8 cellular contexts compared by ENCODE assay signal in genomic region chr6:41922154-41922553, GRCh38. TPM values are rescaled to one million over a fixed set of nuclear protein-coding genes. Genes with fewer than 3 reads are reported as not detected.
DNase-seq lines count a peak whose midpoint lies in the region; ATAC-seq and TF ChIP-seq lines count a peak whose summit lies in the region.

No MANE protein-coding gene starts in this region.

- H3K36me3 Mint-ChIP-seq in CD4-positive, CD25-positive, alpha-beta regulatory T cell, result peaks cover 10% of the 10 kb centered on the region

- ATAC-seq in CD4-positive, CD25-positive, alpha-beta regulatory T cell (ENCODE audit: low read depth in 2 of 2), result no peak
- ATAC-seq in HG02938 (IDR thresholded peaks at IDR 0.05; ENCODE audit: unreplicated experiment), result no peak

- peaks cover 59% of the 10 kb centered on the region for H3K79me2 ChIP-seq in neural cell (replicated peaks; ENCODE audit: insufficient read depth, low read length)

- H3K4me3 Mint-ChIP-seq in CD4-positive, CD25-positive, alpha-beta regulatory T cell, result peak overlapping the region; percentile 99 to 100 (median 100)

- peaks cover 15% of the 10 kb centered on the region for H3K27me3 Mint-ChIP-seq in CD4-positive, CD25-positive, alpha-beta regulatory T cell

- H4K20me1 ChIP-seq in neural cell (ENCODE audit: insufficient read depth), result no peaks in the 10 kb centered on the region

- H3K9ac ChIP-seq in duodenal mucosa (ENCODE audit: low read depth in 1 of 2, low read length in 2 of 2), result peak overlapping the region; percentile 71 to 83
- H3K9ac ChIP-seq in neural cell (ENCODE audit: low read length), result peak overlapping the region; percentile 94

- H2AFZ ChIP-seq in neural cell (ENCODE audit: low read depth, low read length), result peak overlapping the region; percentile 95

- H3K36me3 ChIP-seq in CD4-positive, CD25-positive, alpha-beta regulatory T cell (ENCODE audit: control insufficient read depth, insufficient read depth, low read length), result peaks cover 3% of the 10 kb centered on the region
- peaks cover 2 to 5% of the 10 kb centered on the region in 2 donors for H3K36me3 ChIP-seq in duodenal mucosa (ENCODE audit: control insufficient read depth in 1 of 2, insufficient read depth in 2 of 2, low read length in 2 of 2)
- H3K36me3 ChIP-seq in neural cell (ENCODE audit: insufficient read depth, low read length), result peaks cover 1% of the 10 kb centered on the region

- H3K9me3 ChIP-seq in CD4-positive, CD25-positive, alpha-beta regulatory T cell (ENCODE audit: control insufficient read depth in 2 of 2, low read length in 2 of 2), result no peaks in the 10 kb centered on the region
- H3K9me3 ChIP-seq in duodenal mucosa (ENCODE audit: control insufficient read depth in 1 of 2, low read length in 2 of 2) (no peaks in the 10 kb centered on the region), neural cell (ENCODE audit: low read length) (no peaks in the 10 kb centered on the region)

- no peaks in the 10 kb centered on the region for H3F3A ChIP-seq in neural cell (ENCODE audit: insufficient read depth, low read length, poor library complexity, severe bottlenecking)

- peak overlapping the region; percentile 93 for H3K4me2 ChIP-seq in neural cell (ENCODE audit: low read length)

- H3K4me3 ChIP-seq in CD4-positive, CD25-positive, alpha-beta regulatory T cell (ENCODE audit: low read depth, low read length), result peak overlapping the region; percentile 97
- H3K4me3 ChIP-seq in NB4 (ENCODE audit: low read depth, low read length) (peak overlapping the region; percentile 90), duodenal mucosa (ENCODE audit: low read depth in 1 of 2, low read length in 2 of 2) (peak overlapping the region; percentile 79 to 95), neural cell (ENCODE audit: low read length) (peak overlapping the region; percentile 83)

- no peaks in the 10 kb centered on the region for H3K9me2 ChIP-seq in neural cell (ENCODE audit: insufficient read depth, low read length)

- H3K27me3 ChIP-seq in CD4-positive, CD25-positive, alpha-beta regulatory T cell (ENCODE audit: control insufficient read depth, insufficient read depth, low read length), result no peaks in the 10 kb centered on the region
- no peaks in the 10 kb centered on the region for H3K27me3 ChIP-seq in duodenal mucosa (ENCODE audit: control insufficient read depth in 1 of 2, insufficient read depth in 2 of 2, low read length in 2 of 2)
- no peaks in the 10 kb centered on the region for H3K27me3 ChIP-seq in neural cell (ENCODE audit: insufficient read depth, low read depth, low read length)

- peaks cover 29% of the 10 kb centered on the region for H3K4me1 ChIP-seq in CD4-positive, CD25-positive, alpha-beta regulatory T cell (ENCODE audit: control insufficient read depth, insufficient read depth, low read length, poor library complexity, severe bottlenecking)
- peaks cover 24 to 27% of the 10 kb centered on the region in 2 donors for H3K4me1 ChIP-seq in duodenal mucosa (ENCODE audit: control insufficient read depth in 1 of 2, insufficient read depth in 2 of 2, low read length in 2 of 2)

- no peak for TF ChIP-seq POLR2A in NB4 (IDR thresholded peaks at IDR 0.05; ENCODE audit: extremely low read depth, insufficient read length)

- TF ChIP-seq EP300 in neural cell (conservative IDR thresholded peaks at IDR 0.05; ENCODE audit: poor library complexity, severe bottlenecking), result no peak

- H3K27ac Mint-ChIP-seq in CD4-positive, CD25-positive, alpha-beta regulatory T cell, result peak overlapping the region; percentile 66 to 100 (median 99)

- peaks cover 25 to 60% (median 35%) of the 10 kb centered on the region in 4 donors for H3K4me1 Mint-ChIP-seq in CD4-positive, CD25-positive, alpha-beta regulatory T cell

- no peak for TF ChIP-seq RAD21 in neural cell (conservative IDR thresholded peaks at IDR 0.05)

- DNase-seq in CD4-positive, CD25-positive, alpha-beta regulatory T cell, result no peak
- DNase-seq in NB4 (ENCODE audit: low read depth) (no peak), NCI-H510A treated with DMSO at 0.1 percent for 48 hours (lab: John Stamatoyannopoulos, UW) (no peak), mesenteric fat pad (ENCODE audit: low spot score) (no peak)
- no peak for DNase-seq in activated CD4-positive, CD25-positive, alpha-beta regulatory T cell (lab: John Stamatoyannopoulos, UW)

- peak overlapping the region; percentile 97 for H3K27ac ChIP-seq in CD4-positive, CD25-positive, alpha-beta regulatory T cell (ENCODE audit: insufficient read depth, low read length, poor library complexity, severe bottlenecking)
- H3K27ac ChIP-seq in duodenal mucosa (ENCODE audit: low read depth, low read length), result no peak overlapping the region
- H3K27ac ChIP-seq in neural cell (ENCODE audit: low read length), result no peak overlapping the region

- TF ChIP-seq CTCF in NB4 (IDR thresholded peaks at IDR 0.05; ENCODE audit: low read depth, low read length) (no peak), neural cell (IDR thresholded peaks at IDR 0.05; ENCODE audit: poor library complexity, severe bottlenecking) (no peak)

- peaks cover 0 to 1% (median 0%) of the 10 kb centered on the region in 7 donors for H3K9me3 Mint-ChIP-seq in CD4-positive, CD25-positive, alpha-beta regulatory T cell

TF ChIP-seq in neural cell, 6 proteins besides CTCF, POLR2A, EP300 and RAD21:
- TF ChIP-seq MXI1 (conservative IDR thresholded peaks at IDR 0.05; ENCODE audit: poor library complexity, severe bottlenecking) (no peak), REST (IDR thresholded peaks at IDR 0.05; ENCODE audit: borderline replicate concordance) (no peak)

RNA-seq across cellular contexts. Expression of gene BYSL, which starts 0.9 kb away (rescaled TPM):
- total RNA-seq in CD4-positive, CD25-positive, alpha-beta regulatory T cell, result 1.8 TPM
- polyA plus RNA-seq in CD4-positive, CD25-positive, alpha-beta regulatory T cell, result 1 to 10 TPM; 5.0 to 7.6 (median 5.9) TPM
- polyA plus RNA-seq in neural cell, result 19.6 and 19.8 TPM in 2 replicates
- polyA minus RNA-seq in neural cell, result 14.8 and 21.7 TPM in 2 replicates
- 31.1 TPM for total RNA-seq in mesenteric fat pad

RNA-seq across cellular contexts. Expression of gene MED20, which starts 1.2 kb away (rescaled TPM):
- total RNA-seq in CD4-positive, CD25-positive, alpha-beta regulatory T cell, result 4.3 TPM
- polyA plus RNA-seq in CD4-positive, CD25-positive, alpha-beta regulatory T cell, result 1 to 10 TPM; 3.0 to 7.9 (median 6.1) TPM
- 18.9 and 21.2 TPM in 2 replicates for polyA plus RNA-seq in neural cell
- polyA minus RNA-seq in neural cell, result 23.8 and 26.5 TPM in 2 replicates
- total RNA-seq in mesenteric fat pad, result 16.5 TPM

RNA-seq across cellular contexts. Expression of gene CCND3, which starts 19.5 kb away (rescaled TPM):
- total RNA-seq in CD4-positive, CD25-positive, alpha-beta regulatory T cell, result 319 TPM
- 100 to 1,000 TPM; 246 to 564 (median 389) TPM for polyA plus RNA-seq in CD4-positive, CD25-positive, alpha-beta regulatory T cell
- polyA plus RNA-seq in neural cell, result 15.7 and 17.9 TPM in 2 replicates
- polyA minus RNA-seq in neural cell, result 14.7 and 14.9 TPM in 2 replicates
- total RNA-seq in mesenteric fat pad, result 104 TPM

RNA-seq across cellular contexts. Expression of gene USP49, which starts 27.0 kb away (rescaled TPM):
- total RNA-seq in CD4-positive, CD25-positive, alpha-beta regulatory T cell, result 2.9 TPM
- polyA plus RNA-seq in CD4-positive, CD25-positive, alpha-beta regulatory T cell, result 1 to 10 TPM in 1 of 4 donors, under 1 TPM in 3; 0.34 to 1.0 (median 0.47) TPM
- polyA plus RNA-seq in neural cell, result 23.5 and 24.2 TPM in 2 replicates
- 39.7 and 48.5 TPM in 2 replicates for polyA minus RNA-seq in neural cell
- 8.3 TPM for total RNA-seq in mesenteric fat pad

Comparison
In these comparisons a context has a peak if more than half of its experiments do, and no peak if none do; other contexts are left out.
1. RNA of gene BYSL, which starts 0.9 kb away (total RNA-seq): 31.1 TPM in mesenteric fat pad (single experiment); 1.8 TPM in CD4-positive, CD25-positive, alpha-beta regulatory T cell (single experiment); every median in the first group is over 10 times any median in the second.
2. Peak in every context shown above with its lines, with median percentiles within 50 percentile points of each other: H3K4me3 ChIP-seq.